ENCODE assay signal across 21 cellular contexts in the genomic region with DNA sequence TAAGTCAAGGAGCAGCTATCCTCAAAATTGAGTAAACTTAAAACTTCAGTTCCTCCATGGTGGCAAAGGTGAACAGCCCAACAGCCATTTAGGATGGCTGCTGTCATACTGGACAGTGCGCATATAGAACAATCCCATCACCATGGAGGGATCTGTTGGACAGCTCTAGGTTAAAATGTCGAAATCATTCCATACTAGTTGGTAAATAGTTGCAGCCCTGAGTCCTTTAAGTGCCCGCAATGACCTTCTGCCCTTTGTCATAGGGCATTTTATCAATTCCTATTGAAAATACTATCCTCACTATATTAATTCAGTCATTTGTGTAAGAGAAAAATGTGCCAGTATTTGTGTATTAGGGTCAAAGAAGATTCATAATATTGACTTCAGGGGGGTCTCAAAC. TPM values are rescaled to one million over a fixed set of nuclear protein-coding genes. Genes with fewer than 3 reads are reported as not detected.
A peak's percentile ranks its signal among the peaks of the same experiment; 100 is the strongest.
DNase-seq lines count a peak whose midpoint lies in the region; ATAC-seq and TF ChIP-seq lines count a peak whose summit lies in the region.
"Had no signal": no experiment of that assay in that cellular context is flagged by ENCODE, and none has a peak within 500 bp of the region (broad histone marks: within the 10 kb centered on the region; RNA-seq: fewer than 3 reads in every experiment).

No MANE protein-coding gene starts in this region.

- intact Hi-C loops in natural killer cell (cut with micrococcal nuclease), result no loop called here
- intact Hi-C loops in activated T-helper 1 cell treated with anti-CD3 and anti-CD28 coated beads, Interleukin-12 subunit alpha, Interleukin-12 subunit beta, Interleukin-2, Interleukin-4 antibody, amounts not matched to agents 30 ng/mL and 10 ng/mL and 1 ng/mL, durations not matched to agents 14 hours and 24 hours and 36 hours (cut with micrococcal nuclease), result no loop called here

- peaks cover 66% of the 10 kb centered on the region for H3K36me3 Mint-ChIP-seq in activated T-cell treated with anti-CD3 and anti-CD28 coated beads, Interleukin-2, amount 50 U/mL, for 24 hours (ENCODE audit: low read depth)
- peaks cover 23% of the 10 kb centered on the region for H3K36me3 Mint-ChIP-seq in activated T-cell treated with anti-CD3 and anti-CD28 coated beads, Interleukin-2, amount 50 U/mL, for 4 hours (ENCODE audit: insufficient read depth)
- H3K36me3 Mint-ChIP-seq in natural killer cell, result no peaks in the 10 kb centered on the region
- H3K36me3 Mint-ChIP-seq in natural killer cell treated with Interleukin-12 subunit alpha and Interleukin-12 subunit beta and Interleukin-15 and Interleukin-18, amount 100 ng/mL, for 72 hours, result peaks cover 15% of the 10 kb centered on the region
- peaks cover 88% of the 10 kb centered on the region for H3K36me3 Mint-ChIP-seq in effector memory CD8-positive, alpha-beta T cell (ENCODE audit: insufficient read depth)
- peaks cover 26% of the 10 kb centered on the region for H3K36me3 Mint-ChIP-seq in activated T-helper 1 cell treated with anti-CD3 and anti-CD28 coated beads, Interleukin-12 subunit alpha, Interleukin-12 subunit beta, Interleukin-2, Interleukin-4 antibody, amounts not matched to agents 30 ng/mL and 10 ng/mL and 1 ng/mL, durations not matched to agents 14 hours and 24 hours and 36 hours (ENCODE audit: low read depth)

- H3K27me3 Mint-ChIP-seq in activated T-cell treated with anti-CD3 and anti-CD28 coated beads, Interleukin-2, amount 50 U/mL, for 24 hours, result no peaks in the 10 kb centered on the region
- no peaks in the 10 kb centered on the region for H3K27me3 Mint-ChIP-seq in activated T-cell treated with anti-CD3 and anti-CD28 coated beads, Interleukin-2, amount 50 U/mL, for 4 hours (ENCODE audit: low read depth)
- H3K27me3 Mint-ChIP-seq in natural killer cell (ENCODE audit: low read depth in 2 of 2), result no peaks in the 10 kb centered on the region
- no peaks in the 10 kb centered on the region for H3K27me3 Mint-ChIP-seq in natural killer cell treated with Interleukin-12 subunit alpha and Interleukin-12 subunit beta and Interleukin-15 and Interleukin-18, amount 100 ng/mL, for 72 hours
- H3K27me3 Mint-ChIP-seq in effector memory CD8-positive, alpha-beta T cell, result no peaks in the 10 kb centered on the region
- no peaks in the 10 kb centered on the region for H3K27me3 Mint-ChIP-seq in activated T-helper 1 cell treated with anti-CD3 and anti-CD28 coated beads, Interleukin-12 subunit alpha, Interleukin-12 subunit beta, Interleukin-2, Interleukin-4 antibody, amounts not matched to agents 30 ng/mL and 10 ng/mL and 1 ng/mL, durations not matched to agents 14 hours and 24 hours and 36 hours (ENCODE audit: insufficient read depth)
- H3K27me3 Mint-ChIP-seq: CD8-positive, alpha-beta memory T cell had no signal

- POLR2A ChIA-PET in RWPE1 (lab: Yijun Ruan, JAX; ENCODE audit: low non-redundant PET), result interaction anchor here (0.6 kb wide), 1 partner anchor 11 kb away, joined by 3 read pairs; no protein-coding TSS in a partner anchor

- no peak overlapping the region for H3K4me3 Mint-ChIP-seq in activated T-cell treated with anti-CD3 and anti-CD28 coated beads, Interleukin-2, amount 50 U/mL, for 24 hours
- no peak overlapping the region for H3K4me3 Mint-ChIP-seq in activated T-cell treated with anti-CD3 and anti-CD28 coated beads, Interleukin-2, amount 50 U/mL, for 4 hours
- no peak overlapping the region for H3K4me3 Mint-ChIP-seq in natural killer cell
- no peak overlapping the region for H3K4me3 Mint-ChIP-seq in natural killer cell treated with Interleukin-12 subunit alpha and Interleukin-12 subunit beta and Interleukin-15 and Interleukin-18, amount 100 ng/mL, for 72 hours
- H3K4me3 Mint-ChIP-seq in effector memory CD8-positive, alpha-beta T cell, result no peak overlapping the region
- H3K4me3 Mint-ChIP-seq in activated T-helper 1 cell treated with anti-CD3 and anti-CD28 coated beads, Interleukin-12 subunit alpha, Interleukin-12 subunit beta, Interleukin-2, Interleukin-4 antibody, amounts not matched to agents 30 ng/mL and 10 ng/mL and 1 ng/mL, durations not matched to agents 14 hours and 24 hours and 36 hours, result no peak overlapping the region
- H3K4me3 Mint-ChIP-seq: CD14-positive monocyte; CD8-positive, alpha-beta memory T cell; H9 had no signal

- no peak overlapping the region for H3K27ac ChIP-seq in RWPE1
- H3K27ac ChIP-seq: BLaER1 had no signal

- no peak for TF ChIP-seq CTCF in natural killer cell (IDR thresholded peaks at IDR 0.05)
- no peak for TF ChIP-seq CTCF in RWPE1 (conservative IDR thresholded peaks at IDR 0.05; ENCODE audit: low read depth)

- H3K4me1 Mint-ChIP-seq in activated T-cell treated with anti-CD3 and anti-CD28 coated beads, Interleukin-2, amount 50 U/mL, for 24 hours (ENCODE audit: low read depth), result peaks cover 3% of the 10 kb centered on the region
- H3K4me1 Mint-ChIP-seq in activated T-cell treated with anti-CD3 and anti-CD28 coated beads, Interleukin-2, amount 50 U/mL, for 4 hours (ENCODE audit: low read depth), result no peaks in the 10 kb centered on the region
- peaks cover 0 to 4% of the 10 kb centered on the region in 2 donors for H3K4me1 Mint-ChIP-seq in natural killer cell
- H3K4me1 Mint-ChIP-seq in natural killer cell treated with Interleukin-12 subunit alpha and Interleukin-12 subunit beta and Interleukin-15 and Interleukin-18, amount 100 ng/mL, for 72 hours (ENCODE audit: low read depth in 2 of 2), result peaks cover 0 to 3% of the 10 kb centered on the region in 2 donors
- H3K4me1 Mint-ChIP-seq in effector memory CD8-positive, alpha-beta T cell (ENCODE audit: low read depth in 2 of 2), result peaks cover 3 to 5% of the 10 kb centered on the region in 2 donors
- no peaks in the 10 kb centered on the region for H3K4me1 Mint-ChIP-seq in activated T-helper 1 cell treated with anti-CD3 and anti-CD28 coated beads, Interleukin-12 subunit alpha, Interleukin-12 subunit beta, Interleukin-2, Interleukin-4 antibody, amounts not matched to agents 30 ng/mL and 10 ng/mL and 1 ng/mL, durations not matched to agents 14 hours and 24 hours and 36 hours (ENCODE audit: low read depth)
- H3K4me1 Mint-ChIP-seq: CD14-positive monocyte, H9 had no signal

- H3K27ac Mint-ChIP-seq in activated T-cell treated with anti-CD3 and anti-CD28 coated beads, Interleukin-2, amount 50 U/mL, for 24 hours, result peak overlapping the region; percentile 52
- H3K27ac Mint-ChIP-seq in natural killer cell, result peak overlapping the region; percentile 75 to 76
- H3K27ac Mint-ChIP-seq in natural killer cell treated with Interleukin-12 subunit alpha and Interleukin-12 subunit beta and Interleukin-15 and Interleukin-18, amount 100 ng/mL, for 72 hours, result peak overlapping the region in 1 of 2 donors; percentile 6
- H3K27ac Mint-ChIP-seq in effector memory CD8-positive, alpha-beta T cell, result peak overlapping the region; percentile 36 to 51
- no peak overlapping the region for H3K27ac Mint-ChIP-seq in activated T-helper 1 cell treated with anti-CD3 and anti-CD28 coated beads, Interleukin-12 subunit alpha, Interleukin-12 subunit beta, Interleukin-2, Interleukin-4 antibody, amounts not matched to agents 30 ng/mL and 10 ng/mL and 1 ng/mL, durations not matched to agents 14 hours and 24 hours and 36 hours
- H3K27ac Mint-ChIP-seq: H9 had no signal

- H3K9me3 Mint-ChIP-seq in activated T-cell treated with anti-CD3 and anti-CD28 coated beads, Interleukin-2, amount 50 U/mL, for 24 hours, result no peaks in the 10 kb centered on the region
- no peaks in the 10 kb centered on the region for H3K9me3 Mint-ChIP-seq in activated T-cell treated with anti-CD3 and anti-CD28 coated beads, Interleukin-2, amount 50 U/mL, for 4 hours
- no peaks in the 10 kb centered on the region for H3K9me3 Mint-ChIP-seq in natural killer cell
- no peaks in the 10 kb centered on the region for H3K9me3 Mint-ChIP-seq in natural killer cell treated with Interleukin-12 subunit alpha and Interleukin-12 subunit beta and Interleukin-15 and Interleukin-18, amount 100 ng/mL, for 72 hours
- H3K9me3 Mint-ChIP-seq in effector memory CD8-positive, alpha-beta T cell, result no peaks in the 10 kb centered on the region
- no peaks in the 10 kb centered on the region for H3K9me3 Mint-ChIP-seq in activated T-helper 1 cell treated with anti-CD3 and anti-CD28 coated beads, Interleukin-12 subunit alpha, Interleukin-12 subunit beta, Interleukin-2, Interleukin-4 antibody, amounts not matched to agents 30 ng/mL and 10 ng/mL and 1 ng/mL, durations not matched to agents 14 hours and 24 hours and 36 hours
- H3K9me3 Mint-ChIP-seq: CD14-positive monocyte; CD8-positive, alpha-beta memory T cell; H9 had no signal

- no peak for DNase-seq in activated T-cell treated with anti-CD3 and anti-CD28 coated beads, Interleukin-2, amount 50 U/mL, for 24 hours
- no peak for DNase-seq in activated T-cell treated with anti-CD3 and anti-CD28 coated beads, Interleukin-2, amount 50 U/mL, for 4 hours
- DNase-seq in natural killer cell (no peak), RWPE1 (ENCODE audit: low spot score) (no peak)
- no peak for DNase-seq in natural killer cell treated with Interleukin-12 subunit alpha and Interleukin-12 subunit beta and Interleukin-15 and Interleukin-18, amount 100 ng/mL, for 72 hours (ENCODE audit: low spot score)
- no peak for DNase-seq in effector memory CD8-positive, alpha-beta T cell
- DNase-seq in activated T-helper 1 cell treated with anti-CD3 and anti-CD28 coated beads, Interleukin-12 subunit alpha, Interleukin-12 subunit beta, Interleukin-2, Interleukin-4 antibody, amounts not matched to agents 30 ng/mL and 10 ng/mL and 1 ng/mL, durations not matched to agents 14 hours and 24 hours and 36 hours (ENCODE audit: low spot score), result no peak
- DNase-seq: 8988T; CD8-positive, alpha-beta memory T cell; COR-L47; DMS 273 treated with DMSO at 0.1 percent for 48 hours; DMS53; DND-41; EL; H9 had no signal

- no peak for ATAC-seq in activated T-cell treated with anti-CD3 and anti-CD28 coated beads, Interleukin-2, amount 50 U/mL, for 4 hours
- no peak for ATAC-seq in natural killer cell
- ATAC-seq in natural killer cell treated with Interleukin-12 subunit alpha and Interleukin-12 subunit beta and Interleukin-15 and Interleukin-18, amount 100 ng/mL, for 72 hours, result no peak
- ATAC-seq in effector memory CD8-positive, alpha-beta T cell (replicated peaks), result no peak
- ATAC-seq: GM12878 had no signal

- CTCF ChIA-PET in RWPE1 (lab: Yijun Ruan, JAX), result no interaction called here

RNA-seq across cellular contexts. Expression of a gene that starts 8.9 kb away (rescaled TPM):
- not detected for total RNA-seq in activated T-cell treated with anti-CD3 and anti-CD28 coated beads, Interleukin-2, amount 50 U/mL, for 4 hours
- 1 to 10 TPM in 2 of 3 donors, under 1 TPM in 1; 0.68 to 3.0 (median 1.2) TPM for total RNA-seq in natural killer cell
- total RNA-seq in natural killer cell treated with Interleukin-12 subunit alpha and Interleukin-12 subunit beta and Interleukin-15 and Interleukin-18, amount 100 ng/mL, for 72 hours, result 1 to 10 TPM in 1 of 2 donors, under 1 TPM in 1; 0.74 to 1.3 TPM
- not detected in 2 replicates for total RNA-seq in activated T-helper 1 cell treated with anti-CD3 and anti-CD28 coated beads, Interleukin-12 subunit alpha, Interleukin-12 subunit beta, Interleukin-2, Interleukin-4 antibody, amounts not matched to agents 30 ng/mL and 10 ng/mL and 1 ng/mL, durations not matched to agents 14 hours and 24 hours and 36 hours
- total RNA-seq: A673, G401, GM12878, H1, H9 had no signal

RNA-seq across cellular contexts. Expression of a gene that starts 32.8 kb away (rescaled TPM):
- 10 to 100 TPM; 61.5 to 78.1 (median 64.5) TPM for total RNA-seq in activated T-cell treated with anti-CD3 and anti-CD28 coated beads, Interleukin-2, amount 50 U/mL, for 4 hours
- total RNA-seq in natural killer cell, result 10 to 100 TPM; 11.0 to 23.7 (median 17.8) TPM
- total RNA-seq in natural killer cell treated with Interleukin-12 subunit alpha and Interleukin-12 subunit beta and Interleukin-15 and Interleukin-18, amount 100 ng/mL, for 72 hours, result 10 to 100 TPM; 41.7 to 81.0 TPM
- total RNA-seq in activated T-helper 1 cell treated with anti-CD3 and anti-CD28 coated beads, Interleukin-12 subunit alpha, Interleukin-12 subunit beta, Interleukin-2, Interleukin-4 antibody, amounts not matched to agents 30 ng/mL and 10 ng/mL and 1 ng/mL, durations not matched to agents 14 hours and 24 hours and 36 hours, result 80.8 and 83.5 TPM in 2 replicates
